ENCODE assay signal across 13 cellular contexts in genomic region chr19:6890938-6891337, GRCh38. TPM values are rescaled to one million over a fixed set of nuclear protein-coding genes. Genes with fewer than 3 reads are reported as not detected.
DNase-seq lines count a peak whose midpoint lies in the region; ATAC-seq and TF ChIP-seq lines count a peak whose summit lies in the region.
"Had no signal": no experiment of that assay in that cellular context is flagged by ENCODE, and none has a peak within 500 bp of the region (broad histone marks: within the 10 kb centered on the region; RNA-seq: fewer than 3 reads in every experiment).

No MANE protein-coding gene starts in this region.

- H3K9me3 Mint-ChIP-seq in T-helper 2 cell treated with Interferon-gamma antibody and Interleukin-4, amounts not matched to agents 5 μg/mL and 100 μg/mL, for 36 hours: peaks cover 30% of the 10 kb centered on the region
- H3K9me3 Mint-ChIP-seq in activated T-cell treated with anti-CD3 and anti-CD28 coated beads, Interleukin-2, amount 50 U/mL, for 4 hours: peaks cover 36% of the 10 kb centered on the region
- H3K9me3 Mint-ChIP-seq in immature natural killer cell: peaks cover 0 to 2% (median under 1%) of the 10 kb centered on the region in 6 donors
- peaks cover 11 to 21% of the 10 kb centered on the region in 2 donors for H3K9me3 Mint-ChIP-seq in stimulated activated naive B cell treated with anti-CD40 and anti-IgM and Interleukin-4, amounts not matched to agents 10 μg/mL and 1 μg/mL and 100 μg/mL, for 72 hours

- peak; percentile 17 for DNase-seq in T-helper 2 cell treated with Interferon-gamma antibody and Interleukin-4, amounts not matched to agents 5 μg/mL and 100 μg/mL, for 36 hours (ENCODE audit: low spot score)
- DNase-seq in activated T-cell treated with anti-CD3 and anti-CD28 coated beads, Interleukin-2, amount 50 U/mL, for 4 hours: peak; percentile 12
- DNase-seq in immature natural killer cell: peak; percentile 15 to 19 (median 16)
- peak; percentile 47 for DNase-seq in stimulated activated CD8-positive, alpha-beta memory T cell treated with anti-CD3 and anti-CD28 coated beads, Interleukin-4, amount 100 ng/mL, for 48 hours
- no peak for DNase-seq in stimulated activated naive B cell treated with anti-CD40 and anti-IgM and Interleukin-4, amounts not matched to agents 10 μg/mL and 1 μg/mL and 100 μg/mL, for 72 hours
- no peak for DNase-seq in HEK293T (ENCODE audit: extremely low spot score)
- DNase-seq in WERI-Rb-1: no peak
- no peak for DNase-seq in right lobe of liver
- DNase-seq: glutamatergic neuron, HFFc6, NCI-H1092 had no signal

- 34% methylated on average over 7 of the region's 8 CpGs for WGBS in right lobe of liver (ENCODE audit: insufficient coverage, low coverage, low lambda C conversion rate, missing lambda C conversion rate)

- peak; percentile 61 for ATAC-seq in activated T-cell treated with anti-CD3 and anti-CD28 coated beads, Interleukin-2, amount 50 U/mL, for 4 hours
- ATAC-seq in stimulated activated naive B cell treated with anti-CD40 and anti-IgM and Interleukin-4, amounts not matched to agents 10 μg/mL and 1 μg/mL and 100 μg/mL, for 72 hours (replicated peaks): no peak
- ATAC-seq in right lobe of liver: no peak

- TF ChIP-seq CTCF in WERI-Rb-1 (IDR thresholded peaks at IDR 0.05; ENCODE audit: low read depth, low read length) (no peak), right lobe of liver (IDR thresholded peaks at IDR 0.05) (no peak)

- no peak for TF ChIP-seq POLR2A in right lobe of liver (IDR thresholded peaks at IDR 0.05)

- H3K27ac ChIP-seq in WERI-Rb-1 (no peak overlapping the region), right lobe of liver (no peak overlapping the region)

- POLR2A ChIA-PET in HEK293T (lab: Yijun Ruan, JAX): no interaction called here

- peak overlapping the region; percentile 51 for H3K4me3 Mint-ChIP-seq in T-helper 2 cell treated with Interferon-gamma antibody and Interleukin-4, amounts not matched to agents 5 μg/mL and 100 μg/mL, for 36 hours
- H3K4me3 Mint-ChIP-seq in activated T-cell treated with anti-CD3 and anti-CD28 coated beads, Interleukin-2, amount 50 U/mL, for 4 hours: peak overlapping the region; percentile 3
- peak overlapping the region; percentile 67 to 74 (median 69) for H3K4me3 Mint-ChIP-seq in immature natural killer cell
- H3K4me3 Mint-ChIP-seq in stimulated activated naive B cell treated with anti-CD40 and anti-IgM and Interleukin-4, amounts not matched to agents 10 μg/mL and 1 μg/mL and 100 μg/mL, for 72 hours: no peak overlapping the region
- H3K4me3 Mint-ChIP-seq: HFFc6, type B pancreatic cell had no signal

- no peaks in the 10 kb centered on the region for H3K4me1 ChIP-seq in right lobe of liver

- H3K9me3 ChIP-seq in WERI-Rb-1 (ENCODE audit: severe bottlenecking) (peaks cover 15% of the 10 kb centered on the region), right lobe of liver (no peaks in the 10 kb centered on the region)

- peaks cover 5% of the 10 kb centered on the region for H3K27me3 Mint-ChIP-seq in T-helper 2 cell treated with Interferon-gamma antibody and Interleukin-4, amounts not matched to agents 5 μg/mL and 100 μg/mL, for 36 hours (ENCODE audit: low read depth)
- peaks cover 5% of the 10 kb centered on the region for H3K27me3 Mint-ChIP-seq in activated T-cell treated with anti-CD3 and anti-CD28 coated beads, Interleukin-2, amount 50 U/mL, for 4 hours (ENCODE audit: low read depth)
- peaks cover 6 to 12% (median 9%) of the 10 kb centered on the region in 3 donors for H3K27me3 Mint-ChIP-seq in immature natural killer cell (ENCODE audit: low read depth in 3 of 3)
- peaks cover 16 to 22% of the 10 kb centered on the region in 2 donors for H3K27me3 Mint-ChIP-seq in stimulated activated naive B cell treated with anti-CD40 and anti-IgM and Interleukin-4, amounts not matched to agents 10 μg/mL and 1 μg/mL and 100 μg/mL, for 72 hours
- H3K27me3 Mint-ChIP-seq: type B pancreatic cell had no signal

- CTCF ChIA-PET in HEK293T (lab: Yijun Ruan, JAX): no interaction called here

- H3K4me1 Mint-ChIP-seq in T-helper 2 cell treated with Interferon-gamma antibody and Interleukin-4, amounts not matched to agents 5 μg/mL and 100 μg/mL, for 36 hours (ENCODE audit: low read depth): peaks cover 60% of the 10 kb centered on the region
- H3K4me1 Mint-ChIP-seq in activated T-cell treated with anti-CD3 and anti-CD28 coated beads, Interleukin-2, amount 50 U/mL, for 4 hours (ENCODE audit: low read depth): peaks cover 78% of the 10 kb centered on the region
- H3K4me1 Mint-ChIP-seq in immature natural killer cell: peaks cover 49 to 66% of the 10 kb centered on the region in 2 donors
- peaks cover 12 to 13% of the 10 kb centered on the region in 2 donors for H3K4me1 Mint-ChIP-seq in stimulated activated naive B cell treated with anti-CD40 and anti-IgM and Interleukin-4, amounts not matched to agents 10 μg/mL and 1 μg/mL and 100 μg/mL, for 72 hours

- H3K36me3 Mint-ChIP-seq in T-helper 2 cell treated with Interferon-gamma antibody and Interleukin-4, amounts not matched to agents 5 μg/mL and 100 μg/mL, for 36 hours (ENCODE audit: low read depth): peaks cover 23% of the 10 kb centered on the region
- peaks cover 6% of the 10 kb centered on the region for H3K36me3 Mint-ChIP-seq in activated T-cell treated with anti-CD3 and anti-CD28 coated beads, Interleukin-2, amount 50 U/mL, for 4 hours (ENCODE audit: insufficient read depth)
- H3K36me3 Mint-ChIP-seq in immature natural killer cell: peaks cover 0 to 5% (median 4%) of the 10 kb centered on the region in 3 donors
- H3K36me3 Mint-ChIP-seq in stimulated activated naive B cell treated with anti-CD40 and anti-IgM and Interleukin-4, amounts not matched to agents 10 μg/mL and 1 μg/mL and 100 μg/mL, for 72 hours: peaks cover 5 to 6% of the 10 kb centered on the region in 2 donors
- H3K36me3 Mint-ChIP-seq: type B pancreatic cell had no signal

- H3K27me3 ChIP-seq in WERI-Rb-1 (ENCODE audit: insufficient read depth, low read depth, severe bottlenecking) (peaks cover 66% of the 10 kb centered on the region), right lobe of liver (no peaks in the 10 kb centered on the region)

- intact Hi-C loops in right lobe of liver (cut with DNase I): no loop called here

- H3K4me3 ChIP-seq in WERI-Rb-1 (ENCODE audit: low read depth, low read length) (no peak overlapping the region), right lobe of liver (no peak overlapping the region)

- H3K27ac Mint-ChIP-seq in T-helper 2 cell treated with Interferon-gamma antibody and Interleukin-4, amounts not matched to agents 5 μg/mL and 100 μg/mL, for 36 hours: peak overlapping the region; percentile 78
- H3K27ac Mint-ChIP-seq in immature natural killer cell: peak overlapping the region; percentile 72 to 87 (median 79)
- H3K27ac Mint-ChIP-seq in stimulated activated naive B cell treated with anti-CD40 and anti-IgM and Interleukin-4, amounts not matched to agents 10 μg/mL and 1 μg/mL and 100 μg/mL, for 72 hours: no peak overlapping the region
- H3K27ac Mint-ChIP-seq: HFFc6, type B pancreatic cell had no signal

- no peaks in the 10 kb centered on the region for H3K36me3 ChIP-seq in WERI-Rb-1
- H3K36me3 ChIP-seq in right lobe of liver: no peaks in the 10 kb centered on the region

TF ChIP-seq in HEK293T, 16 proteins besides CTCF, POLR2A, EP300 and RAD21:
- TF ChIP-seq FOXM1 (IDR thresholded peaks at IDR 0.05; ENCODE audit: borderline replicate concordance) (no peak), NFRKB (IDR thresholded peaks at IDR 0.05) (no peak), ARNT (IDR thresholded peaks at IDR 0.05) (no peak), TARDBP (IDR thresholded peaks at IDR 0.05) (no peak), HDGF (IDR thresholded peaks at IDR 0.05; ENCODE audit: borderline replicate concordance) (no peak), SUZ12 (IDR thresholded peaks at IDR 0.05) (no peak), L3MBTL2 (conservative IDR thresholded peaks at IDR 0.05) (no peak), SP1 (IDR thresholded peaks at IDR 0.05) (no peak), LEF1 (IDR thresholded peaks at IDR 0.05; ENCODE audit: borderline replicate concordance) (no peak), CTBP1 (IDR thresholded peaks at IDR 0.05; ENCODE audit: borderline replicate concordance) (no peak), FOXA1 (IDR thresholded peaks at IDR 0.05) (no peak), PKNOX1 (IDR thresholded peaks at IDR 0.05) (no peak), FOXK2 (IDR thresholded peaks at IDR 0.05) (no peak), ZNF384 (IDR thresholded peaks at IDR 0.05) (no peak), ELF4 (IDR thresholded peaks at IDR 0.05) (no peak)

RNA-seq across cellular contexts. Expression of gene ADGRE1, which starts 3.6 kb away (rescaled TPM):
- total RNA-seq in activated T-cell treated with anti-CD3 and anti-CD28 coated beads, Interleukin-2, amount 50 U/mL, for 4 hours: 1 to 10 TPM; 2.2 to 3.1 (median 2.7) TPM
- polyA plus RNA-seq in immature natural killer cell: under 1 TPM in 2 of 3 donors, not detected in 1; 0.22 to 0.54 TPM
- total RNA-seq in right lobe of liver: 1 to 10 TPM in 2 of 6 experiments, under 1 TPM in 4; 0.18 to 3.3 (median 0.75) TPM
- total RNA-seq: endothelial cell of umbilical vein had no signal
- polyA plus RNA-seq: endothelial cell of umbilical vein had no signal

Comparison
In these comparisons a context has a peak if more than half of its experiments do, and no peak if none do; other contexts are left out.
1. DNase-seq: peak in T-helper 2 cell treated with Interferon-gamma antibody and Interleukin-4, amounts not matched to agents 5 μg/mL and 100 μg/mL, for 36 hours (single experiment), activated T-cell treated with anti-CD3 and anti-CD28 coated beads, Interleukin-2, amount 50 U/mL, for 4 hours (single experiment), immature natural killer cell (3 of 3) and stimulated activated CD8-positive, alpha-beta memory T cell treated with anti-CD3 and anti-CD28 coated beads, Interleukin-4, amount 100 ng/mL, for 48 hours (single experiment); none in stimulated activated naive B cell treated with anti-CD40 and anti-IgM and Interleukin-4, amounts not matched to agents 10 μg/mL and 1 μg/mL and 100 μg/mL, for 72 hours (single experiment), HEK293T (single experiment), WERI-Rb-1 (single experiment) and right lobe of liver (0 of 3).
2. H3K4me3 Mint-ChIP-seq: peak in T-helper 2 cell treated with Interferon-gamma antibody and Interleukin-4, amounts not matched to agents 5 μg/mL and 100 μg/mL, for 36 hours (single experiment), activated T-cell treated with anti-CD3 and anti-CD28 coated beads, Interleukin-2, amount 50 U/mL, for 4 hours (single experiment) and immature natural killer cell (5 of 5); none in stimulated activated naive B cell treated with anti-CD40 and anti-IgM and Interleukin-4, amounts not matched to agents 10 μg/mL and 1 μg/mL and 100 μg/mL, for 72 hours (0 of 2).
3. ATAC-seq: peak in activated T-cell treated with anti-CD3 and anti-CD28 coated beads, Interleukin-2, amount 50 U/mL, for 4 hours (2 of 2); none in stimulated activated naive B cell treated with anti-CD40 and anti-IgM and Interleukin-4, amounts not matched to agents 10 μg/mL and 1 μg/mL and 100 μg/mL, for 72 hours (0 of 2) and right lobe of liver (0 of 4).